In the genomic region with DNA sequence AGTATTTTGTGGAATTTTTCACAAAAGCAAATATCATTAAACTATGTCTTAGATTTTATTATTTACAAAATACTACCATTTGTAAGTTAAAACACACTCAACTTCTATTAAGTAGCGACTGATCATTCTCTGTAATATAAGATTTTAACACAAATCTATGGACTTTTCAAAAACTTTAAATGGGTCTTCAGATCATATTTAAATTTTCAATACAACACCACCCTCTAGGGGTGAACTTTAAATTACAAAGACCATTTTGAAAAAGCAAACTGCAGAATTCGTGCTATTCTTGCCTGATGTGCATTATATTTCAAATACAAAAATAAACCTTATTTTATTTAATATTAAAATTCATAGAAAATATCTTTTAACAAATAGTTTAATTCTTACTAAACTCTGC, we compare ENCODE assay signal across 8 cellular contexts. TPM values are rescaled to one million over a fixed set of nuclear protein-coding genes. Genes with fewer than 3 reads are reported as not detected.
DNase-seq lines count a peak whose midpoint lies in the region; ATAC-seq and TF ChIP-seq lines count a peak whose summit lies in the region.

No MANE protein-coding gene starts in this region.

- CTCF ChIA-PET in AG04449 (lab: Yijun Ruan, JAX) = interaction anchor here (0.6 to 19.3 kb wide), 23 partner anchors 10 to 592 kb away, joined by 3 to 260 read pairs (median 4); no protein-coding TSS in a partner anchor

- H3K4me3 ChIP-seq in AG04449 (ENCODE audit: low read depth, low read length) = no peak overlapping the region

- H3K27ac ChIP-seq in VCaP = no peak overlapping the region

- intact Hi-C loops in left colon (cut with DNase I, micrococcal nuclease) = loop anchor here in 1 of 2 donors (2.0 to 5.0 kb wide), 2 partner anchors 260 to 273 kb away; no protein-coding TSS in a partner anchor

- DNase-seq in AG04449 (ENCODE audit: low read depth, low spot score) = no peak
- peak; percentile 30 for DNase-seq in HT-29 (ENCODE audit: low spot score)
- DNase-seq in kidney tubule cell (ENCODE audit: low spot score) = peak; percentile 40
- no peak for DNase-seq in left colon

- POLR2A ChIA-PET in AG04449 (lab: Yijun Ruan, JAX) = interaction anchor here (0.9 kb wide), 1 partner anchor 96 kb away, joined by 4 read pairs; no protein-coding TSS in a partner anchor

- TF ChIP-seq CTCF in AG04449 (IDR thresholded peaks at IDR 0.05; ENCODE audit: insufficient read depth, low read length, missing control alignments) (peak; percentile 0), VCaP (conservative IDR thresholded peaks at IDR 0.05) (peak; percentile 72)

- ATAC-seq in HG03442 (IDR thresholded peaks at IDR 0.05; ENCODE audit: unreplicated experiment) (no peak), HG03354 (IDR thresholded peaks at IDR 0.05; ENCODE audit: poor library complexity, severe bottlenecking, unreplicated experiment) (no peak), left colon (no peak), GM21526 (IDR thresholded peaks at IDR 0.05; ENCODE audit: low FRiP score, unreplicated experiment) (no peak)

RNA-seq across cellular contexts. Expression of gene VGLL4, which starts 8.2 kb away (rescaled TPM):
- total RNA-seq in HT-29 (2014; rRNA removed; shearing (Covaris generic)) = 25.1 and 28.4 TPM in 2 replicates
- total RNA-seq in left colon = 10 to 100 TPM; 52.7 to 53.4 TPM

Comparison
In these comparisons a context has a peak if more than half of its experiments do, and no peak if none do; other contexts are left out.
1. DNase-seq: peak in HT-29 (single experiment) and kidney tubule cell (single experiment); none in AG04449 (single experiment) and left colon (0 of 2).